Comparison of ENCODE assay signal across 1 cellular context in genomic region chr4:57158762-57159161, GRCh38.
TF ChIP-seq lines count a peak whose summit lies in the region.

No MANE protein-coding gene starts in this region.

TF ChIP-seq in SK-N-SH treated with all-trans-retinoic acid at 6 μM for 48 hours, 23 proteins besides CTCF, POLR2A, EP300 and RAD21 (continued from another document):
- TF ChIP-seq CSRNP3 (CRISPR knock-in tag; IDR thresholded peaks at IDR 0.05), result no peak
- no peak for TF ChIP-seq ZNF565 (CRISPR knock-in tag; conservative IDR thresholded peaks at IDR 0.05; ENCODE audit: low read depth)
- no peak for TF ChIP-seq ZC3H10 (CRISPR knock-in tag; IDR thresholded peaks at IDR 0.05)
- no peak for TF ChIP-seq ESRRG (CRISPR knock-in tag; IDR thresholded peaks at IDR 0.05)
- TF ChIP-seq ZFP30 (CRISPR knock-in tag; IDR thresholded peaks at IDR 0.05), result no peak
- no peak for TF ChIP-seq TCF4 (CRISPR knock-in tag; IDR thresholded peaks at IDR 0.05; ENCODE audit: borderline replicate concordance)
- TF ChIP-seq OSR1 (CRISPR knock-in tag; IDR thresholded peaks at IDR 0.05), result no peak
- no peak for TF ChIP-seq CSDC2 (CRISPR knock-in tag; IDR thresholded peaks at IDR 0.05)
- TF ChIP-seq GLIS3 (CRISPR knock-in tag; IDR thresholded peaks at IDR 0.05), result no peak
